1 cellular context compared by ENCODE assay signal in the genomic region with DNA sequence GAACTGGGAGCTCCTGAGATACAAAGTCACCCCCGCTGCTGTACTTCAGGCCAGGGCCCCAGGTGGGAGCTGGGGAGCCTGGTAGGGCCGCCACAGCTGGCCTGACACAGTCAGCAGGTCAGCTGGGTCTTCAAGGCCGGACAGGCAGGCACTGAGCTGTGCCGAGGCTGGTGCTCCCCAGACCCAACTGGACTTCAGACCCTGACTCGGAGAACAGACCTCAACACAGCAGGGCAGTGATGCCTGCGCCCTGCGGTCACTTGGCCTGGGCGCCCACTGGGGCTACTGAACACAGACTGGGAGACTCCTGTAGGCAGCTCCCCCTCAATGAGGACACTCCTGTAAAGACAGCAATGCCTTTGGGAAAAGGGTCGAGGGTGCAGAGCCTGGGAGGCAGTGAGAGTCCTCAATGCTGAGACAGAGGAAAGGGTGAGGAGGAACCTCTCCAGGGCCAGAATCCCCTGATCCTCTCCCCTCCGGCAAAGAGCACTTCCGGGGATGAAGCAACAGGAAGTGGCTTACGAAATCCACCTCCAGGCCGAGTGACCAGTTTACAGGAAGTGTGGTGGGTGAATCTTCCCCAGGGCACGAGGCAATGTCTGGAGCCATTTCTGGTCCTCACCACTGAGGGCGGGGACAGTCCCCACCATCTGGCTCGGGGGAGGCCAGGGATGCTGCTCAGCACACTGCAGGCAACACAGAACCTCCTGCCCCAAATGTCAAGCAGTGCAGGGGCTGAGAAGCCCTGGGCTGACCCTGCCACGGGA.
TF ChIP-seq lines count a peak whose summit lies in the region.

No MANE protein-coding gene starts in this region.

TF ChIP-seq in HepG2, 621 proteins besides CTCF, POLR2A, EP300 and RAD21 (continued from another document and continues in another):
- TF ChIP-seq, protein P1, sequence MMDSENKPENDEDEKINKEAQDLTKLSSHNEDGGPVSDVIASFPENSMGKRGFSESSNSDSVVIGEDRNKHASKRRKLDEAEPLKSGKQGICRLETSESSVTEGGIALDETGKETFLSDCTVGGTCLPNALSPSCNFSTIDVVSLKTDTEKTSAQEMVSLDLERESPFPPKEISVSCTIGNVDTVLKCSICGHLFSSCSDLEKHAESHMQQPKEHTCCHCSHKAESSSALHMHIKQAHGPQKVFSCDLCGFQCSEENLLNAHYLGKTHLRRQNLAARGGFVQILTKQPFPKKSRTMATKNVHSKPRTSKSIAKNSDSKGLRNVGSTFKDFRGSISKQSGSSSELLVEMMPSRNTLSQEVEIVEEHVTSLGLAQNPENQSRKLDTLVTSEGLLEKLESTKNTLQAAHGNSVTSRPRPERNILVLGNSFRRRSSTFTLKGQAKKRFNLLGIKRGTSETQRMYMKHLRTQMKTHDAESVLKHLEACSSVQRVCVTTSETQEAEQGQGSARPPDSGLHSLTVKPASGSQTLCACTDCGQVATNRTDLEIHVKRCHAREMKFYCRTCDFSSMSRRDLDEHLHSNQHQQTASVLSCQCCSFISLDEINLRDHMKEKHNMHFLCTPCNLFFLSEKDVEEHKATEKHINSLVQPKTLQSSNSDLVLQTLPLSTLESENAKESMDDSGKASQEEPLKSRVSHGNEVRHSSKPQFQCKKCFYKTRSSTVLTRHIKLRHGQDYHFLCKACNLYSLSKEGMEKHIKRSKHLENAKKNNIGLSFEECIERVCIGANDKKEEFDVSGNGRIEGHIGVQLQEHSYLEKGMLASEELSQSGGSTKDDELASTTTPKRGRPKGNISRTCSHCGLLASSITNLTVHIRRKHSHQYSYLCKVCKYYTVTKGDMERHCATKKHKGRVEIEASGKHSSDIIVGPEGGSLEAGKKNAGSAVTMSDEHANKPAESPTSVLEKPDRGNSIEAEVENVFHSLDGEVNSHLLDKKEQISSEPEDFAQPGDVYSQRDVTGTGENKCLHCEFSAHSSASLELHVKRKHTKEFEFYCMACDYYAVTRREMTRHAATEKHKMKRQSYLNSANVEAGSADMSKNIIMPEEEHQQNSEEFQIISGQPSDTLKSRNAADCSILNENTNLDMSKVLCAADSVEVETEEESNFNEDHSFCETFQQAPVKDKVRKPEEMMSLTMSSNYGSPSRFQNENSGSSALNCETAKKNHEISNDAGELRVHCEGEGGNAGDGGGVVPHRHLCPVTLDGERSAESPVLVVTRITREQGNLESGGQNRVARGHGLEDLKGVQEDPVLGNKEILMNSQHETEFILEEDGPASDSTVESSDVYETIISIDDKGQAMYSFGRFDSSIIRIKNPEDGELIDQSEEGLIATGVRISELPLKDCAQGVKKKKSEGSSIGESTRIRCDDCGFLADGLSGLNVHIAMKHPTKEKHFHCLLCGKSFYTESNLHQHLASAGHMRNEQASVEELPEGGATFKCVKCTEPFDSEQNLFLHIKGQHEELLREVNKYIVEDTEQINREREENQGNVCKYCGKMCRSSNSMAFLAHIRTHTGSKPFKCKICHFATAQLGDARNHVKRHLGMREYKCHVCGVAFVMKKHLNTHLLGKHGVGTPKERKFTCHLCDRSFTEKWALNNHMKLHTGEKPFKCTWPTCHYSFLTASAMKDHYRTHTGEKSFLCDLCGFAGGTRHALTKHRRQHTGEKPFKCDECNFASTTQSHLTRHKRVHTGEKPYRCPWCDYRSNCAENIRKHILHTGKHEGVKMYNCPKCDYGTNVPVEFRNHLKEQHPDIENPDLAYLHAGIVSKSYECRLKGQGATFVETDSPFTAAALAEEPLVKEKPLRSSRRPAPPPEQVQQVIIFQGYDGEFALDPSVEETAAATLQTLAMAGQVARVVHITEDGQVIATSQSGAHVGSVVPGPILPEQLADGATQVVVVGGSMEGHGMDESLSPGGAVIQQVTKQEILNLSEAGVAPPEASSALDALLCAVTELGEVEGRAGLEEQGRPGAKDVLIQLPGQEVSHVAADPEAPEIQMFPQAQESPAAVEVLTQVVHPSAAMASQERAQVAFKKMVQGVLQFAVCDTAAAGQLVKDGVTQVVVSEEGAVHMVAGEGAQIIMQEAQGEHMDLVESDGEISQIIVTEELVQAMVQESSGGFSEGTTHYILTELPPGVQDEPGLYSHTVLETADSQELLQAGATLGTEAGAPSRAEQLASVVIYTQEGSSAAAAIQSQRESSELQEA (CRISPR knock-in tag; IDR thresholded peaks at IDR 0.05; ENCODE audit: not compliant biosample characterization), result no peak
- TF ChIP-seq, protein P2, sequence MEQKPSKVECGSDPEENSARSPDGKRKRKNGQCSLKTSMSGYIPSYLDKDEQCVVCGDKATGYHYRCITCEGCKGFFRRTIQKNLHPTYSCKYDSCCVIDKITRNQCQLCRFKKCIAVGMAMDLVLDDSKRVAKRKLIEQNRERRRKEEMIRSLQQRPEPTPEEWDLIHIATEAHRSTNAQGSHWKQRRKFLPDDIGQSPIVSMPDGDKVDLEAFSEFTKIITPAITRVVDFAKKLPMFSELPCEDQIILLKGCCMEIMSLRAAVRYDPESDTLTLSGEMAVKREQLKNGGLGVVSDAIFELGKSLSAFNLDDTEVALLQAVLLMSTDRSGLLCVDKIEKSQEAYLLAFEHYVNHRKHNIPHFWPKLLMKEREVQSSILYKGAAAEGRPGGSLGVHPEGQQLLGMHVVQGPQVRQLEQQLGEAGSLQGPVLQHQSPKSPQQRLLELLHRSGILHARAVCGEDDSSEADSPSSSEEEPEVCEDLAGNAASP (CRISPR knock-in tag; IDR thresholded peaks at IDR 0.05; ENCODE audit: borderline replicate concordance), result peak; percentile 77; the same call in 1 of the 2 replicates
- TF ChIP-seq ZNF670 (CRISPR knock-in tag; IDR thresholded peaks at IDR 0.05; ENCODE audit: borderline replicate concordance), result peak; percentile 55; the same call in 1 of the 2 replicates
- TF ChIP-seq, protein P3, sequence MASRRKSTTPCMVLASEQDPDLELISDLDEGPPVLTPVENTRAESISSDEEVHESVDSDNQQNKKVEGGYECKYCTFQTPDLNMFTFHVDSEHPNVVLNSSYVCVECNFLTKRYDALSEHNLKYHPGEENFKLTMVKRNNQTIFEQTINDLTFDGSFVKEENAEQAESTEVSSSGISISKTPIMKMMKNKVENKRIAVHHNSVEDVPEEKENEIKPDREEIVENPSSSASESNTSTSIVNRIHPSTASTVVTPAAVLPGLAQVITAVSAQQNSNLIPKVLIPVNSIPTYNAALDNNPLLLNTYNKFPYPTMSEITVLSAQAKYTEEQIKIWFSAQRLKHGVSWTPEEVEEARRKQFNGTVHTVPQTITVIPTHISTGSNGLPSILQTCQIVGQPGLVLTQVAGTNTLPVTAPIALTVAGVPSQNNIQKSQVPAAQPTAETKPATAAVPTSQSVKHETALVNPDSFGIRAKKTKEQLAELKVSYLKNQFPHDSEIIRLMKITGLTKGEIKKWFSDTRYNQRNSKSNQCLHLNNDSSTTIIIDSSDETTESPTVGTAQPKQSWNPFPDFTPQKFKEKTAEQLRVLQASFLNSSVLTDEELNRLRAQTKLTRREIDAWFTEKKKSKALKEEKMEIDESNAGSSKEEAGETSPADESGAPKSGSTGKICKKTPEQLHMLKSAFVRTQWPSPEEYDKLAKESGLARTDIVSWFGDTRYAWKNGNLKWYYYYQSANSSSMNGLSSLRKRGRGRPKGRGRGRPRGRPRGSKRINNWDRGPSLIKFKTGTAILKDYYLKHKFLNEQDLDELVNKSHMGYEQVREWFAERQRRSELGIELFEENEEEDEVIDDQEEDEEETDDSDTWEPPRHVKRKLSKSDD (CRISPR knock-in tag; IDR thresholded peaks at IDR 0.05; ENCODE audit: low read depth), result peak; percentile 68; the same call in 1 of the 2 replicates
- no peak for TF ChIP-seq SIN3A (IDR thresholded peaks at IDR 0.05; ENCODE audit: borderline replicate concordance, low read depth, low read length)
- peak; percentile 89; the same call in 1 of the 2 replicates for TF ChIP-seq MEF2D (CRISPR knock-in tag; IDR thresholded peaks at IDR 0.05)
- no peak for TF ChIP-seq ZNF138 (CRISPR knock-in tag; IDR thresholded peaks at IDR 0.05; ENCODE audit: low read depth)
- TF ChIP-seq, protein P4, sequence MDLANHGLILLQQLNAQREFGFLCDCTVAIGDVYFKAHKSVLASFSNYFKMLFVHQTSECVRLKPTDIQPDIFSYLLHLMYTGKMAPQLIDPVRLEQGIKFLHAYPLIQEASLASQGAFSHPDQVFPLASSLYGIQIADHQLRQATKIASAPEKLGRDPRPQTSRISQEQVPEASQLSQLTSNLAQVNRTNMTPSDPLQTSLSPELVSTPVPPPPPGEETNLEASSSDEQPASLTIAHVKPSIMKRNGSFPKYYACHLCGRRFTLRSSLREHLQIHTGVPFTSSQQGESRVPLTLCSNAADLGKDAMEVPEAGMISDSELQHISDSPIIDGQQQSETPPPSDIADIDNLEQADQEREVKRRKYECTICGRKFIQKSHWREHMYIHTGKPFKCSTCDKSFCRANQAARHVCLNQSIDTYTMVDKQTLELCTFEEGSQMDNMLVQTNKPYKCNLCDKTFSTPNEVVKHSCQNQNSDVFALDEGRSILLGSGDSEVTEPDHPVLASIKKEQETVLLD (CRISPR knock-in tag; IDR thresholded peaks at IDR 0.05; ENCODE audit: low read depth), result no peak
- TF ChIP-seq, protein P5, sequence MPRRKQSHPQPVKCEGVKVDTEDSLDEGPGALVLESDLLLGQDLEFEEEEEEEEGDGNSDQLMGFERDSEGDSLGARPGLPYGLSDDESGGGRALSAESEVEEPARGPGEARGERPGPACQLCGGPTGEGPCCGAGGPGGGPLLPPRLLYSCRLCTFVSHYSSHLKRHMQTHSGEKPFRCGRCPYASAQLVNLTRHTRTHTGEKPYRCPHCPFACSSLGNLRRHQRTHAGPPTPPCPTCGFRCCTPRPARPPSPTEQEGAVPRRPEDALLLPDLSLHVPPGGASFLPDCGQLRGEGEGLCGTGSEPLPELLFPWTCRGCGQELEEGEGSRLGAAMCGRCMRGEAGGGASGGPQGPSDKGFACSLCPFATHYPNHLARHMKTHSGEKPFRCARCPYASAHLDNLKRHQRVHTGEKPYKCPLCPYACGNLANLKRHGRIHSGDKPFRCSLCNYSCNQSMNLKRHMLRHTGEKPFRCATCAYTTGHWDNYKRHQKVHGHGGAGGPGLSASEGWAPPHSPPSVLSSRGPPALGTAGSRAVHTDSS (CRISPR knock-in tag; conservative IDR thresholded peaks at IDR 0.05), result no peak
- peak; percentile 79 for TF ChIP-seq POGZ (CRISPR knock-in tag; IDR thresholded peaks at IDR 0.05)
- TF ChIP-seq RARA (CRISPR knock-in tag; IDR thresholded peaks at IDR 0.05), result peak; percentile 82
- no peak for TF ChIP-seq MZF1 (CRISPR knock-in tag; IDR thresholded peaks at IDR 0.05; ENCODE audit: borderline replicate concordance)
- TF ChIP-seq MXD4 (CRISPR knock-in tag; IDR thresholded peaks at IDR 0.05), result no peak
- TF ChIP-seq, protein P6, sequence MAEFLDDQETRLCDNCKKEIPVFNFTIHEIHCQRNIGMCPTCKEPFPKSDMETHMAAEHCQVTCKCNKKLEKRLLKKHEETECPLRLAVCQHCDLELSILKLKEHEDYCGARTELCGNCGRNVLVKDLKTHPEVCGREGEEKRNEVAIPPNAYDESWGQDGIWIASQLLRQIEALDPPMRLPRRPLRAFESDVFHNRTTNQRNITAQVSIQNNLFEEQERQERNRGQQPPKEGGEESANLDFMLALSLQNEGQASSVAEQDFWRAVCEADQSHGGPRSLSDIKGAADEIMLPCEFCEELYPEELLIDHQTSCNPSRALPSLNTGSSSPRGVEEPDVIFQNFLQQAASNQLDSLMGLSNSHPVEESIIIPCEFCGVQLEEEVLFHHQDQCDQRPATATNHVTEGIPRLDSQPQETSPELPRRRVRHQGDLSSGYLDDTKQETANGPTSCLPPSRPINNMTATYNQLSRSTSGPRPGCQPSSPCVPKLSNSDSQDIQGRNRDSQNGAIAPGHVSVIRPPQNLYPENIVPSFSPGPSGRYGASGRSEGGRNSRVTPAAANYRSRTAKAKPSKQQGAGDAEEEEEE (CRISPR knock-in tag; IDR thresholded peaks at IDR 0.05; ENCODE audit: borderline replicate concordance), result no peak
- TF ChIP-seq GATAD1 (CRISPR knock-in tag; IDR thresholded peaks at IDR 0.05), result peak; percentile 82
- peak; percentile 93 for TF ChIP-seq ZMAT3 (CRISPR knock-in tag; conservative IDR thresholded peaks at IDR 0.05)
- TF ChIP-seq HDAC2 (CRISPR knock-in tag; IDR thresholded peaks at IDR 0.05), result peak; percentile 94
- no peak for TF ChIP-seq TBX3 (IDR thresholded peaks at IDR 0.05; ENCODE audit: borderline replicate concordance)
- TF ChIP-seq, protein P7, sequence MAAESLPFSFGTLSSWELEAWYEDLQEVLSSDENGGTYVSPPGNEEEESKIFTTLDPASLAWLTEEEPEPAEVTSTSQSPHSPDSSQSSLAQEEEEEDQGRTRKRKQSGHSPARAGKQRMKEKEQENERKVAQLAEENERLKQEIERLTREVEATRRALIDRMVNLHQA (CRISPR knock-in tag; IDR thresholded peaks at IDR 0.05), result no peak
- TF ChIP-seq DR1 (CRISPR knock-in tag; IDR thresholded peaks at IDR 0.05), result no peak
- TF ChIP-seq PHF8 (CRISPR knock-in tag; IDR thresholded peaks at IDR 0.05), result peak; percentile 35; the same call in 1 of the 2 replicates
- TF ChIP-seq SALL2 (CRISPR knock-in tag; IDR thresholded peaks at IDR 0.05), result peak; percentile 70; the same call in 1 of the 2 replicates
- TF ChIP-seq NCOR1 (IDR thresholded peaks at IDR 0.05; ENCODE audit: borderline replicate concordance, low read length), result 0 out of 2 replicates have a peak, but pooled peaks have one; percentile 55
- no peak for TF ChIP-seq SMYD3 (CRISPR knock-in tag; IDR thresholded peaks at IDR 0.05)
- no peak; the same call in none of the 2 replicates for TF ChIP-seq ZNF772 (CRISPR knock-in tag; IDR thresholded peaks at IDR 0.05)
- TF ChIP-seq, protein P8, sequence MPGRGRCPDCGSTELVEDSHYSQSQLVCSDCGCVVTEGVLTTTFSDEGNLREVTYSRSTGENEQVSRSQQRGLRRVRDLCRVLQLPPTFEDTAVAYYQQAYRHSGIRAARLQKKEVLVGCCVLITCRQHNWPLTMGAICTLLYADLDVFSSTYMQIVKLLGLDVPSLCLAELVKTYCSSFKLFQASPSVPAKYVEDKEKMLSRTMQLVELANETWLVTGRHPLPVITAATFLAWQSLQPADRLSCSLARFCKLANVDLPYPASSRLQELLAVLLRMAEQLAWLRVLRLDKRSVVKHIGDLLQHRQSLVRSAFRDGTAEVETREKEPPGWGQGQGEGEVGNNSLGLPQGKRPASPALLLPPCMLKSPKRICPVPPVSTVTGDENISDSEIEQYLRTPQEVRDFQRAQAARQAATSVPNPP (CRISPR knock-in tag; IDR thresholded peaks at IDR 0.05), result no peak
- peak; percentile 92; the same call in 1 of the 2 replicates for TF ChIP-seq MYC (CRISPR knock-in tag; IDR thresholded peaks at IDR 0.05; ENCODE audit: borderline replicate concordance)
- TF ChIP-seq AGO1 (IDR thresholded peaks at IDR 0.05; ENCODE audit: low read depth, low read length, poor library complexity, severe bottlenecking), result no peak
- no peak for TF ChIP-seq ZNF773 (CRISPR knock-in tag; IDR thresholded peaks at IDR 0.05; ENCODE audit: borderline replicate concordance)
- no peak for TF ChIP-seq NFIB (CRISPR knock-in tag; IDR thresholded peaks at IDR 0.05; ENCODE audit: borderline replicate concordance)
- TF ChIP-seq NR3C1 (CRISPR knock-in tag; IDR thresholded peaks at IDR 0.05), result no peak
- TF ChIP-seq DPF2 (CRISPR knock-in tag; IDR thresholded peaks at IDR 0.05; ENCODE audit: borderline replicate concordance, low read depth), result peak; percentile 65; the same call in 1 of the 2 replicates
- no peak for TF ChIP-seq NR1H2 (CRISPR knock-in tag; IDR thresholded peaks at IDR 0.05; ENCODE audit: borderline replicate concordance, low read depth)
- TF ChIP-seq, protein P9, sequence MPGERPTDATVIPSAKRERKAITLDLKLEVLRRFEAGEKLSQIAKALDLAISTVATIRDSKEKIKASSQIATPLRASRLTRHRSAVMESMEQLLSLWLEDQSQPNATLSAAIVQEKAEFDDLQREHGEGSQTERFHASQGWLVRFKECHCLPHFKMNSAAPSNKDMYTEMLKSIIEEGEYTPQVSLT (CRISPR knock-in tag; IDR thresholded peaks at IDR 0.05; ENCODE audit: borderline replicate concordance, low read depth), result no peak
